8 cellular contexts compared by ENCODE assay signal in the genomic region with DNA sequence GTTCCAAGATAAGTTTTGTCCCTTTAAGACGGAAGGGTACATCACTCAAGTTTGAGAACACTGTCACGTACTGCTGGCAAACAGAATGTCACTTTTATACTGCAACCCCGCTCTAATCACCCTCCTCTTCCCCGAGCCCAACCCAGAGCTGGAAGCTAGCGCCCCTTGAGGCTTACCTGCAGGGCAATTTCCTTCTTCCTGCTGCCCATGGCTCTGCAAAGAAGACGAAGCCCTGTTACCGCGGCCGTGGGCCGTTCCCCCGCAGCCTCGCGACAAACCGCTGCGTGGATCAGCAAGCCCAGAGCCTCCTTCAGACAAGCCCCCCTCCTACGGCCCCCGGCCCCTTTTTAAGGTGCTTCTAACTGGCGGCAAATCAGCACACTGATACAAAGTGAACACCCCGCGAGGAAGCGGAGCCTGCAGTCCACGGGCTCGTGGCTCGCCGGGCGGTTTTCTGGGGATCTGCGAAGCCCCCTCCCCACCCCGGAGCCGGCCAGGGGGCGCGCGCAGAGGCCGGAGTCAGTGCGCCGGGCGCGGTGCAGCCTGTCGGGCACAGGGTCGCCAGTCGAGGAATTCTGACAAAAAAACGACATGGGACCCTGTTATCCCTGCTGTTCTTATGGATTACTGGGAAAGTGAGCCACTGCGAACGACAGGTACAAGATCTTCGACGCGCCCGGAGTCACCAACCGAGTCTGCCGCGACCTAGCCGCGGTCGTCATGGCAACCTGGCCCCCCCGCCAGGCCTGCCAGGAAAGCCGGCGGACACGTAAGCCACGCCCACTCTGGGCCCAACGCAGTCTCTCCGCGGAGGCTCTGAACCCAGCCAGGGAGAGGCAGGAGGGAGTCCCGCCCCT. TPM values are rescaled to one million over a fixed set of nuclear protein-coding genes. Genes with fewer than 3 reads are reported as not detected.
DNase-seq lines count a peak whose midpoint lies in the region; ATAC-seq lines count a peak whose summit lies in the region.

A gene with protein sequence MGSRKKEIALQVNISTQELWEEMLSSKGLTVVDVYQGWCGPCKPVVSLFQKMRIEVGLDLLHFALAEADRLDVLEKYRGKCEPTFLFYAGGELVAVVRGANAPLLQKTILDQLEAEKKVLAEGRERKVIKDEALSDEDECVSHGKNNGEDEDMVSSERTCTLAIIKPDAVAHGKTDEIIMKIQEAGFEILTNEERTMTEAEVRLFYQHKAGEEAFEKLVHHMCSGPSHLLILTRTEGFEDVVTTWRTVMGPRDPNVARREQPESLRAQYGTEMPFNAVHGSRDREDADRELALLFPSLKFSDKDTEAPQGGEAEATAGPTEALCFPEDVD (minus strand): TSS at position 725 of the 857 bp plus-strand sequence. CDS start 516 bp downstream, at position 209.

- H3K4me1 Mint-ChIP-seq in activated CD4-positive, alpha-beta T cell treated with anti-CD3 and anti-CD28 coated beads, Interleukin-2, amount 10 ng/mL, durations not matched to agents 24 days and 14 days = peaks cover 23% of the 10 kb centered on the region

- no peaks in the 10 kb centered on the region for H3K36me3 Mint-ChIP-seq in activated CD4-positive, alpha-beta T cell treated with anti-CD3 and anti-CD28 coated beads, Interleukin-2, amount 10 ng/mL, durations not matched to agents 24 days and 14 days (ENCODE audit: low read depth)

- H3K4me3 Mint-ChIP-seq in activated CD4-positive, alpha-beta T cell treated with anti-CD3 and anti-CD28 coated beads, Interleukin-2, amount 10 ng/mL, durations not matched to agents 24 days and 14 days = peak within 1 kb of the TSS; percentile 91

- H3K27me3 Mint-ChIP-seq in activated CD4-positive, alpha-beta T cell treated with anti-CD3 and anti-CD28 coated beads, Interleukin-2, amount 10 ng/mL, durations not matched to agents 24 days and 14 days = no peaks in the 10 kb centered on the region

- DNase-seq in AG08396 (ENCODE audit: low spot score) = peak; percentile 93
- DNase-seq in NCI-H510A treated with DMSO at 0.1 percent for 48 hours (lab: John Stamatoyannopoulos, UW) = peak; percentile 76
- DNase-seq in activated CD4-positive, alpha-beta T cell treated with anti-CD3 and anti-CD28 coated beads, Interleukin-2, amount 10 ng/mL, durations not matched to agents 24 days and 14 days = peak; percentile 96
- peak; percentile 16 for DNase-seq in cortex of kidney (lab: John Stamatoyannopoulos, UW)
- DNase-seq in left colon = peak; percentile 89 to 91
- DNase-seq in stimulated activated CD4-positive, alpha-beta T cell treated with anti-CD3 and anti-CD28 coated beads, Interleukin-1b, Interleukin-23, amount 100 ng/mL, for 4 hours (ENCODE audit: low read depth in 2 of 2) = peak; percentile 80 to 81

- no peaks in the 10 kb centered on the region for H3K9me3 Mint-ChIP-seq in activated CD4-positive, alpha-beta T cell treated with anti-CD3 and anti-CD28 coated beads, Interleukin-2, amount 10 ng/mL, durations not matched to agents 24 days and 14 days

- ATAC-seq in GM19043 (IDR thresholded peaks at IDR 0.05; ENCODE audit: low read depth, unreplicated experiment) (peak; percentile 78), HG03432 (IDR thresholded peaks at IDR 0.05; ENCODE audit: unreplicated experiment) (peak; percentile 80), left colon (peak; percentile 93)

- peak within 1 kb of the TSS; percentile 89 for H3K27ac Mint-ChIP-seq in activated CD4-positive, alpha-beta T cell treated with anti-CD3 and anti-CD28 coated beads, Interleukin-2, amount 10 ng/mL, durations not matched to agents 24 days and 14 days

- intact Hi-C loops in activated CD4-positive, alpha-beta T cell treated with anti-CD3 and anti-CD28 coated beads, Interleukin-2, amount 10 ng/mL, durations not matched to agents 24 days and 14 days (cut with micrococcal nuclease) = loop anchor here (1.0 kb wide), 1 partner anchor 142 kb away; a partner anchor contains a TSS
- intact Hi-C loops in left colon (cut with DNase I, micrococcal nuclease) = no loop called here

RNA-seq across cellular contexts. Expression of the gene that starts here (rescaled TPM):
- total RNA-seq in activated CD4-positive, alpha-beta T cell treated with anti-CD3 and anti-CD28 coated beads, Interleukin-2, amount 10 ng/mL, durations not matched to agents 24 days and 14 days = not detected in 2 replicates
- under 1 TPM in 1 of 2 donors, not detected in 1; 0.39 TPM for total RNA-seq in left colon

Comparison
In these comparisons a context has a peak if more than half of its experiments do, and no peak if none do; other contexts are left out.
1. Peak in every context shown above with its lines: DNase-seq and ATAC-seq.
2. Peak in DNase-seq in activated CD4-positive, alpha-beta T cell treated with anti-CD3 and anti-CD28 coated beads, Interleukin-2, amount 10 ng/mL, durations not matched to agents 24 days and 14 days; RNA of the gene not detected or under 1 TPM.
3. Peak in DNase-seq and ATAC-seq in left colon; RNA of the gene not detected or under 1 TPM.
4. DNase-seq: peak in every context shown above with its lines; median percentile 96 in activated CD4-positive, alpha-beta T cell treated with anti-CD3 and anti-CD28 coated beads, Interleukin-2, amount 10 ng/mL, durations not matched to agents 24 days and 14 days; 93 in AG08396; 90 in left colon; 80 in stimulated activated CD4-positive, alpha-beta T cell treated with anti-CD3 and anti-CD28 coated beads, Interleukin-1b, Interleukin-23, amount 100 ng/mL, for 4 hours; 76 in NCI-H510A treated with DMSO at 0.1 percent for 48 hours; 16 in cortex of kidney.